In the genomic region with DNA sequence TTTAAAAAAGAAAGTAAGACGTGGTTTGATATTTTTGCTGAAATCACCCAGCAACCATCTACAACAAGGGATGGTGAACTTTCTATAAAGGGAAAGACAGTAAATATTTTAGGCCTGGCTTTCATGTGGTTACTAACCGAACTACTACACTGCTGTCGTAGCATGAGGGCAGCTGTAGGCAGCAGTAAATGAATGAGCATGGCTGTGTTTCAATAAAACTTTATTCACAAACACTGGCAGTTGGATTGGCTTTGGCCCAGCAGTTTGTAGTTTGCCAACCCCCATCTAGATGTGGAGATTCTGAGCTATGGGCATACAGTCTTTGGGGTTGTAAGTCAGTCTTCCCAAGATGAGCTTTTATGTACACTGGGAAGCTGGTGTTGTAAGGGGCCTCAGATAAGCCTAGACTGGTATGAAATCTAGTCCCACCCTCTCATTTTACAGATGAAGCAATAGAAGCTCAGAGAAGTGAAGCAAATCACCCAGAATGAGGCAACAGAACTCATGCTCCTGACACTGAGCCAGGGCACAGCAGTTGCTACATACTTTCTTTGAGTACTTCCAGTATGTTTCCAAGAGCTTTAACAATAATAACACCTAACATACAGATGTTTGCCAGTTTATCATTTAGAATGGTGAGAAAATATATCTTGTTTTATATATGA, we compare ENCODE assay signal across 9 cellular contexts.
A peak's percentile ranks its signal among the peaks of the same experiment; 100 is the strongest.
DNase-seq lines count a peak whose midpoint lies in the region; ATAC-seq and TF ChIP-seq lines count a peak whose summit lies in the region.
"Had no signal": no experiment of that assay in that cellular context is flagged by ENCODE, and none has a peak within 500 bp of the region (broad histone marks: within the 10 kb centered on the region; RNA-seq: fewer than 3 reads in every experiment).

No MANE protein-coding gene starts in this region.

- H3K4me1 ChIP-seq in lung (ENCODE audit: control insufficient read depth in 2 of 2, insufficient read depth in 2 of 2, low read length in 2 of 2) (peaks cover 8 to 26% of the 10 kb centered on the region in 2 donors), uterus (peaks cover 4 to 17% of the 10 kb centered on the region in 2 donors)

- H3K27me3 ChIP-seq in lung (ENCODE audit: control insufficient read depth, insufficient read depth): no peaks in the 10 kb centered on the region
- H3K27me3 ChIP-seq in uterus: no peaks in the 10 kb centered on the region

- H3K9me3 ChIP-seq in lung (ENCODE audit: control insufficient read depth in 2 of 2, insufficient read depth in 1 of 2, low read length in 1 of 2) (no peaks in the 10 kb centered on the region), uterus (no peaks in the 10 kb centered on the region)

- no peaks in the 10 kb centered on the region for H3K4me1 Mint-ChIP-seq in endothelial cell (ENCODE audit: unreplicated experiment)
- H3K4me1 Mint-ChIP-seq: naive B cell had no signal

- no peak overlapping the region for H3K27ac Mint-ChIP-seq in endothelial cell (ENCODE audit: unreplicated experiment)
- H3K27ac Mint-ChIP-seq: activated T-helper 2 cell treated with anti-CD3 and anti-CD28 coated beads, Interferon-gamma antibody, Interleukin-2, Interleukin-4, amounts not matched to agents 10 μg/mL and 5 μg/mL and 100 μg/mL, durations not matched to agents 14 hours and 24 hours and 36 hours; naive B cell had no signal

- ATAC-seq in lung (ENCODE audit: insufficient read depth, low FRiP score): peak; percentile 43
- ATAC-seq in HG03571 (IDR thresholded peaks at IDR 0.05; ENCODE audit: unreplicated experiment): no peak

- intact Hi-C loops in uterus (cut with DNase I; ENCODE audit: low total_unique reads): no loop called here

- WGBS in lung, 2 donors: 86 to 87% methylated on average over 3 of the region's 3 CpGs

- no peaks in the 10 kb centered on the region for H3K9me3 Mint-ChIP-seq in endothelial cell (ENCODE audit: unreplicated experiment)

- peaks cover 4% of the 10 kb centered on the region for H3K27me3 Mint-ChIP-seq in endothelial cell (ENCODE audit: unreplicated experiment)

- no peak overlapping the region for H3K4me3 Mint-ChIP-seq in endothelial cell (ENCODE audit: unreplicated experiment)
- H3K4me3 Mint-ChIP-seq: naive B cell had no signal

- H3K36me3 ChIP-seq in lung (ENCODE audit: control insufficient read depth in 2 of 2, insufficient read depth in 2 of 2, low read length in 2 of 2) (no peaks in the 10 kb centered on the region), uterus (no peaks in the 10 kb centered on the region)

- DNase-seq in NAMALWA (ENCODE audit: low spot score) (peak; percentile 21), epithelial cell of esophagus (ENCODE audit: low read depth) (peak; percentile 70), lung (ENCODE audit: low spot score) (peak; percentile 80), uterus (peak; percentile 74 to 75), NOMO-1 treated with dmso at 0.1 percent for 144 hours (lab: John Stamatoyannopoulos, UW; ENCODE audit: unreplicated experiment) (no peak), endothelial cell (ENCODE audit: low spot score) (no peak)
- DNase-seq: naive B cell had no signal

- H3K36me3 Mint-ChIP-seq in endothelial cell (ENCODE audit: low read depth, unreplicated experiment): no peaks in the 10 kb centered on the region

- TF ChIP-seq CTCF in epithelial cell of esophagus (IDR thresholded peaks at IDR 0.05; ENCODE audit: insufficient read depth, low read depth, low read length, missing control alignments) (no peak), lung (IDR thresholded peaks at IDR 0.05; ENCODE audit: control extremely low read depth, extremely low read depth) (no peak), uterus (IDR thresholded peaks at IDR 0.05) (no peak), endothelial cell (IDR thresholded peaks at IDR 0.05; ENCODE audit: unreplicated experiment) (no peak)

- no peak for TF ChIP-seq POLR2A in uterus (IDR thresholded peaks at IDR 0.05)

- H3K27ac ChIP-seq in lung (ENCODE audit: low read depth in 1 of 2, low read length in 1 of 2) (peak overlapping the region; percentile 91 to 92), uterus (no peak overlapping the region)

- H3K4me3 ChIP-seq in epithelial cell of esophagus (ENCODE audit: low read length) (no peak overlapping the region), lung (no peak overlapping the region), uterus (no peak overlapping the region)

Comparison
In these comparisons a context has a peak if more than half of its experiments do, and no peak if none do; other contexts are left out.
1. DNase-seq: peak in NAMALWA (single experiment), epithelial cell of esophagus (single experiment), lung (single experiment) and uterus (2 of 2); none in NOMO-1 treated with dmso at 0.1 percent for 144 hours (single experiment) and endothelial cell (single experiment).
2. H3K27ac ChIP-seq: peak in lung (2 of 2); none in uterus (0 of 2).